In genomic region chrX:75547783-75548182, GRCh38 we compare ENCODE assay signal across 16 cellular contexts. TPM values are rescaled to one million over a fixed set of nuclear protein-coding genes. Genes with fewer than 3 reads are reported as not detected.
DNase-seq lines count a peak whose midpoint lies in the region; ATAC-seq and TF ChIP-seq lines count a peak whose summit lies in the region.
"Had no signal": no experiment of that assay in that cellular context is flagged by ENCODE, and none has a peak within 500 bp of the region (broad histone marks: within the 10 kb centered on the region; RNA-seq: fewer than 3 reads in every experiment).

No MANE protein-coding gene starts in this region.

- no peaks in the 10 kb centered on the region for H3K36me3 ChIP-seq in left ventricle myocardium inferior
- H3K36me3 ChIP-seq: BLaER1, MG63 had no signal

- H3K4me1 ChIP-seq in left ventricle myocardium inferior = peaks cover 17% of the 10 kb centered on the region

- no peaks in the 10 kb centered on the region for H3K4me1 Mint-ChIP-seq in CD4-positive, alpha-beta T cell (ENCODE audit: low read depth)
- H3K4me1 Mint-ChIP-seq in type B pancreatic cell (ENCODE audit: unreplicated experiment) = no peaks in the 10 kb centered on the region
- H3K4me1 Mint-ChIP-seq: activated CD4-positive, alpha-beta T cell treated with anti-CD3 and anti-CD28 coated beads for 36 hours; activated T-helper 17 cell treated with anti-CD3 and anti-CD28 coated beads, Interleukin-2, amount 50 U/mL, for 72 hours; naive B cell had no signal

- ATAC-seq in sciatic nerve = peak; percentile 52
- ATAC-seq in CD4-positive, alpha-beta T cell (ENCODE audit: poor library complexity) = no peak
- ATAC-seq: activated CD4-positive, alpha-beta T cell treated with anti-CD3 and anti-CD28 coated beads for 36 hours; activated T-helper 17 cell treated with anti-CD3 and anti-CD28 coated beads, Interleukin-2, amount 50 U/mL, for 72 hours had no signal

- H3K27me3 Mint-ChIP-seq in CD4-positive, alpha-beta T cell = no peaks in the 10 kb centered on the region
- H3K27me3 Mint-ChIP-seq in type B pancreatic cell = no peaks in the 10 kb centered on the region
- H3K27me3 Mint-ChIP-seq: activated CD4-positive, alpha-beta T cell treated with anti-CD3 and anti-CD28 coated beads for 36 hours; activated T-helper 17 cell treated with anti-CD3 and anti-CD28 coated beads, Interleukin-2, amount 50 U/mL, for 72 hours had no signal

- H3K27me3 ChIP-seq in left ventricle myocardium inferior (ENCODE audit: low read depth) = no peaks in the 10 kb centered on the region
- H3K27me3 ChIP-seq in CD4-positive, alpha-beta T cell (ENCODE audit: control insufficient read depth, insufficient read depth, low read length) = no peaks in the 10 kb centered on the region
- H3K27me3 ChIP-seq: MG63 had no signal

- no peak overlapping the region for H3K4me3 Mint-ChIP-seq in CD4-positive, alpha-beta T cell
- H3K4me3 Mint-ChIP-seq in type B pancreatic cell = no peak overlapping the region
- H3K4me3 Mint-ChIP-seq: activated CD4-positive, alpha-beta T cell treated with anti-CD3 and anti-CD28 coated beads for 36 hours; activated T-helper 17 cell treated with anti-CD3 and anti-CD28 coated beads, Interleukin-2, amount 50 U/mL, for 72 hours; naive B cell had no signal

- CTCF ChIA-PET in CD4-positive, alpha-beta T cell (lab: Charles Lee) = no interaction called here

- no peaks in the 10 kb centered on the region for H3K9me3 Mint-ChIP-seq in CD4-positive, alpha-beta T cell
- H3K9me3 Mint-ChIP-seq in type B pancreatic cell = no peaks in the 10 kb centered on the region
- H3K9me3 Mint-ChIP-seq: activated T-helper 17 cell treated with anti-CD3 and anti-CD28 coated beads, Interleukin-2, amount 50 U/mL, for 72 hours had no signal

- peak overlapping the region; percentile 16 for H3K27ac ChIP-seq in left ventricle myocardium inferior (replicated peaks)
- no peak overlapping the region for H3K27ac ChIP-seq in CD4-positive, alpha-beta T cell (ENCODE audit: low read depth, low read length)
- H3K27ac ChIP-seq: BLaER1 had no signal

- POLR2A ChIA-PET in CD4-positive, alpha-beta T cell (lab: Charles Lee) = no interaction called here

- H3K27ac Mint-ChIP-seq in CD4-positive, alpha-beta T cell = no peak overlapping the region
- no peak overlapping the region for H3K27ac Mint-ChIP-seq in type B pancreatic cell
- H3K27ac Mint-ChIP-seq: activated CD4-positive, alpha-beta T cell treated with anti-CD3 and anti-CD28 coated beads for 36 hours; activated T-helper 17 cell treated with anti-CD3 and anti-CD28 coated beads, Interleukin-2, amount 50 U/mL, for 72 hours; naive B cell had no signal

- peak; percentile 68 for DNase-seq in GF-D8 (lab: John Stamatoyannopoulos, UW)
- peak; percentile 80 for DNase-seq in RPMI7951 (ENCODE audit: low read depth)
- DNase-seq in left ventricle myocardium inferior = peak; percentile 39
- DNase-seq in sciatic nerve (ENCODE audit: low spot score) = peak; percentile 75
- no peak for DNase-seq in NCI-H524 treated with DMSO at 0.1 percent for 48 hours (lab: John Stamatoyannopoulos, UW)
- no peak for DNase-seq in CD4-positive, alpha-beta T cell
- no peak for DNase-seq in type B pancreatic cell (ENCODE audit: extremely low spot score, unreplicated experiment)
- DNase-seq in NCI-H128 (lab: John Stamatoyannopoulos, UW; ENCODE audit: unreplicated experiment) = no peak
- DNase-seq: activated CD4-positive, alpha-beta T cell treated with anti-CD3 and anti-CD28 coated beads for 36 hours; central memory CD4-positive, alpha-beta T cell; erythroblast; MG63; naive B cell; NCI-H748 treated with DMSO at 0.1 percent for 48 hours had no signal

- H3K4me3 ChIP-seq in left ventricle myocardium inferior = no peak overlapping the region
- H3K4me3 ChIP-seq: BLaER1, MG63 had no signal

- TF ChIP-seq CTCF in left ventricle myocardium inferior (IDR thresholded peaks at IDR 0.05; ENCODE audit: borderline replicate concordance) (no peak), type B pancreatic cell (conservative IDR thresholded peaks at IDR 0.05) (no peak)
- no peak for TF ChIP-seq CTCF in CD4-positive, alpha-beta T cell (IDR thresholded peaks at IDR 0.05)

- peaks cover 3% of the 10 kb centered on the region for H3K9me3 ChIP-seq in left ventricle myocardium inferior (replicated peaks)
- H3K9me3 ChIP-seq in CD4-positive, alpha-beta T cell (ENCODE audit: control insufficient read depth, low read length) = no peaks in the 10 kb centered on the region
- H3K9me3 ChIP-seq: MG63 had no signal

- intact Hi-C loops in left ventricle myocardium inferior (cut with micrococcal nuclease) (no loop called here), sciatic nerve (cut with DNase I) (no loop called here)
- intact Hi-C loops in CD4-positive, alpha-beta T cell (cut with DNase I, micrococcal nuclease) = no loop called here

- peaks cover 7% of the 10 kb centered on the region for H3K36me3 Mint-ChIP-seq in CD4-positive, alpha-beta T cell (ENCODE audit: low read depth)
- no peaks in the 10 kb centered on the region for H3K36me3 Mint-ChIP-seq in type B pancreatic cell
- H3K36me3 Mint-ChIP-seq: naive B cell had no signal

RNA-seq across cellular contexts. Expression of gene ZDHHC15, which starts 24.9 kb away (rescaled TPM):
- 0.84 and 0.88 TPM in 2 replicates for total RNA-seq in RPMI7951 (2014; rRNA removed; shearing (Covaris generic))
- total RNA-seq in left ventricle myocardium inferior (3.1 TPM), sciatic nerve (3.3 TPM), type B pancreatic cell (ENCODE audit: low replicate concordance) (2.0 and 3.7 TPM in 2 replicates)
- total RNA-seq in CD4-positive, alpha-beta T cell = under 1 TPM; 0.16 to 0.20 TPM

Comparison
In these comparisons a context has a peak if more than half of its experiments do, and no peak if none do; other contexts are left out.
1. DNase-seq: peak in GF-D8 (single experiment), RPMI7951 (single experiment), left ventricle myocardium inferior (single experiment) and sciatic nerve (single experiment); none in NCI-H524 treated with DMSO at 0.1 percent for 48 hours (single experiment), CD4-positive, alpha-beta T cell (0 of 10), type B pancreatic cell (single experiment) and NCI-H128 (single experiment).